27 cellular contexts compared by ENCODE assay signal in genomic region chr19:22527554-22527953, GRCh38.
"Had no signal": no experiment of that assay in that cellular context is flagged by ENCODE, and none has a peak within 500 bp of the region (broad histone marks: within the 10 kb centered on the region; RNA-seq: fewer than 3 reads in every experiment).

No MANE protein-coding gene starts in this region.

- H3K27me3 Mint-ChIP-seq: activated B cell treated with CpG ODN at 0.5 μM for 24 hours; activated CD4-positive, alpha-beta T cell treated with anti-CD3 and anti-CD28 coated beads, Interleukin-2, amount 10 ng/mL, durations not matched to agents 24 days and 14 days; activated CD8-positive, alpha-beta memory T cell treated with anti-CD3 and anti-CD28 coated beads, Interleukin-2, amount 10 ng/mL, durations not matched to agents 7 days and 5 days; activated naive CD4-positive, alpha-beta T cell treated with anti-CD3 and anti-CD28 coated beads, Interleukin-2, amount 50 U/mL, for 24 hours had no signal

- H3K27ac ChIP-seq: brain microvascular endothelial cell, RWPE1 had no signal

- H3K4me3 ChIP-seq: K562 had no signal

- H3K27me3 ChIP-seq: brain microvascular endothelial cell had no signal

- H3K4me1 Mint-ChIP-seq: activated B cell treated with CpG ODN at 0.5 μM for 24 hours; activated CD4-positive, alpha-beta T cell treated with anti-CD3 and anti-CD28 coated beads, Interleukin-2, amount 10 ng/mL, durations not matched to agents 24 days and 14 days; activated CD8-positive, alpha-beta memory T cell treated with anti-CD3 and anti-CD28 coated beads, Interleukin-2, amount 10 ng/mL, durations not matched to agents 7 days and 5 days; activated naive CD4-positive, alpha-beta T cell treated with anti-CD3 and anti-CD28 coated beads, Interleukin-2, amount 50 U/mL, for 24 hours; activated naive CD8-positive, alpha-beta T cell treated with anti-CD3 and anti-CD28 coated beads, Interleukin-2, amount 50 U/mL, for 24 hours had no signal

- H3K36me3 ChIP-seq: brain microvascular endothelial cell had no signal

- H3K4me3 Mint-ChIP-seq: activated B cell treated with CpG ODN at 0.5 μM for 24 hours; activated CD4-positive, alpha-beta T cell treated with anti-CD3 and anti-CD28 coated beads, Interleukin-2, amount 10 ng/mL, durations not matched to agents 24 days and 14 days; activated CD8-positive, alpha-beta memory T cell treated with anti-CD3 and anti-CD28 coated beads, Interleukin-2, amount 10 ng/mL, durations not matched to agents 7 days and 5 days; activated naive CD4-positive, alpha-beta T cell treated with anti-CD3 and anti-CD28 coated beads, Interleukin-2, amount 50 U/mL, for 24 hours; activated naive CD8-positive, alpha-beta T cell treated with anti-CD3 and anti-CD28 coated beads, Interleukin-2, amount 50 U/mL, for 24 hours; activated T-cell treated with anti-CD3 and anti-CD28 coated beads, Interleukin-2, amount 50 U/mL, for 24 hours; activated T-helper 1 cell treated with anti-CD3 and anti-CD28 coated beads, Interleukin-12 subunit alpha, Interleukin-12 subunit beta, Interleukin-2, Interleukin-4 antibody, amounts not matched to agents 30 ng/mL and 10 ng/mL and 1 ng/mL, durations not matched to agents 14 hours and 24 hours and 36 hours; T-helper 1 cell treated with Interleukin-12 subunit alpha and Interleukin-12 subunit beta and Interleukin-4 antibody, amounts not matched to agents 30 μg/mL and 1 μg/mL, for 36 hours had no signal

- H3K27ac Mint-ChIP-seq: activated B cell treated with CpG ODN at 0.5 μM for 24 hours; activated CD4-positive, alpha-beta T cell treated with anti-CD3 and anti-CD28 coated beads, Interleukin-2, amount 10 ng/mL, durations not matched to agents 24 days and 14 days; activated CD8-positive, alpha-beta memory T cell treated with anti-CD3 and anti-CD28 coated beads, Interleukin-2, amount 10 ng/mL, durations not matched to agents 7 days and 5 days; activated naive CD4-positive, alpha-beta T cell treated with anti-CD3 and anti-CD28 coated beads, Interleukin-2, amount 50 U/mL, for 24 hours; activated naive CD8-positive, alpha-beta T cell treated with anti-CD3 and anti-CD28 coated beads, Interleukin-2, amount 50 U/mL, for 24 hours; activated T-cell treated with anti-CD3 and anti-CD28 coated beads, Interleukin-2, amount 50 U/mL, for 24 hours; activated T-helper 1 cell treated with anti-CD3 and anti-CD28 coated beads, Interleukin-12 subunit alpha, Interleukin-12 subunit beta, Interleukin-2, Interleukin-4 antibody, amounts not matched to agents 30 ng/mL and 10 ng/mL and 1 ng/mL, durations not matched to agents 14 hours and 24 hours and 36 hours; T-helper 1 cell treated with Interleukin-12 subunit alpha and Interleukin-12 subunit beta and Interleukin-4 antibody, amounts not matched to agents 30 μg/mL and 1 μg/mL, for 36 hours had no signal

- H3K36me3 Mint-ChIP-seq: activated naive CD4-positive, alpha-beta T cell treated with anti-CD3 and anti-CD28 coated beads, Interleukin-2, amount 50 U/mL, for 24 hours had no signal

- ATAC-seq: activated CD8-positive, alpha-beta memory T cell treated with anti-CD3 and anti-CD28 coated beads, Interleukin-2, amount 10 ng/mL, durations not matched to agents 7 days and 5 days; activated naive CD8-positive, alpha-beta T cell treated with anti-CD3 and anti-CD28 coated beads, Interleukin-2, amount 50 U/mL, for 24 hours; K562; Panc1 had no signal

- DNase-seq: activated B cell treated with CpG ODN at 0.5 μM for 24 hours; activated CD4-positive, alpha-beta T cell treated with anti-CD3 and anti-CD28 coated beads for 1 hour; activated CD4-positive, alpha-beta T cell treated with anti-CD3 and anti-CD28 coated beads, Interleukin-2, amount 10 ng/mL, durations not matched to agents 24 days and 14 days; activated CD4-positive, alpha-beta T cell treated with anti-CD3 and anti-CD28 coated beads, Interleukin-2, amount 50 U/mL, for 48 hours; activated CD8-positive, alpha-beta memory T cell treated with anti-CD3 and anti-CD28 coated beads, Interleukin-2, amount 10 ng/mL, durations not matched to agents 7 days and 5 days; activated effector memory CD4-positive, alpha-beta T cell treated with Interleukin-2 at 50 U/mL for 16 hours; activated naive CD4-positive, alpha-beta T cell; activated naive CD8-positive, alpha-beta T cell treated with anti-CD3 and anti-CD28 coated beads, Interleukin-2, amount 50 U/mL, for 24 hours; activated T-cell treated with anti-CD3 and anti-CD28 coated beads, Interleukin-2, amount 50 U/mL, for 24 hours; amniotic stem cell; brain microvascular endothelial cell; Kasumi-1; NCI-H1048; NCI-H1417; NCI-H1930; NCI-H2171; NCI-H226; NCI-H526; NCI-H774; OCI-M1; SHP77 treated with DMSO at 0.1 percent for 48 hours had no signal
